18 cellular contexts compared by ENCODE assay signal in the genomic region with DNA sequence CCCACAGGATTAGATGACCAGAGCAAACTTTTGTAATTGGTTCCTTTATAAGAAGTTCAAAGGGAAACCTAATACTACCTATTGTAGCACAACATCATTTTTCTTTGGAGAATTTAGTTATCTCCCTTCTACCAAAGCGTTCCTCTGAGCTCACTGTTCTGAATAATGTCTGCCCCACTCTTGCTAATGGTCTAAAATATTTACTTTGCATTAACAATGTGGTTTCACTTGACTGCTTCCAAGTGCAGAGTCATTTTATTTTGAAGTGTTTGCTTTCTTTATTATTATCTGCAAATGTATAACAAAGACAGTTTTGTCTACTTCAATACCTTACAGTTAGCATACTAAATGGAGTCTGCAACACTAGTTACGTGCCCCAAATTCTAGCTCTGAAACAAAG. TPM values are rescaled to one million over a fixed set of nuclear protein-coding genes. Genes with fewer than 3 reads are reported as not detected.
DNase-seq lines count a peak whose midpoint lies in the region; FAIRE-seq and TF ChIP-seq lines count a peak whose summit lies in the region.
"Had no signal": no experiment of that assay in that cellular context is flagged by ENCODE, and none has a peak within 500 bp of the region (broad histone marks: within the 10 kb centered on the region; RNA-seq: fewer than 3 reads in every experiment).

No MANE protein-coding gene starts in this region.

- no peak for TF ChIP-seq POLR2A in H54 (IDR thresholded peaks at IDR 0.05; ENCODE audit: low read depth, low read length)

- no peak overlapping the region for H3K4me3 ChIP-seq in astrocyte of the cerebellum (ENCODE audit: low read depth, low read length)

- TF ChIP-seq CTCF in astrocyte of the cerebellum (IDR thresholded peaks at IDR 0.05; ENCODE audit: low read depth, low read length, missing control alignments) (no peak), type B pancreatic cell (conservative IDR thresholded peaks at IDR 0.05) (no peak)

- H3K27ac Mint-ChIP-seq in type B pancreatic cell: peak overlapping the region; percentile 52
- H3K27ac Mint-ChIP-seq: activated CD8-positive, alpha-beta T cell treated with anti-CD3 and anti-CD28 coated beads for 36 hours; CD8-positive, alpha-beta T cell; effector memory CD8-positive, alpha-beta T cell; immature natural killer cell had no signal

- H3K4me3 Mint-ChIP-seq in type B pancreatic cell: peak overlapping the region; percentile 16
- H3K4me3 Mint-ChIP-seq: activated CD8-positive, alpha-beta T cell treated with anti-CD3 and anti-CD28 coated beads for 36 hours; brain; CD8-positive, alpha-beta T cell; effector memory CD8-positive, alpha-beta T cell; immature natural killer cell had no signal

- H3K4me1 Mint-ChIP-seq in type B pancreatic cell (ENCODE audit: unreplicated experiment): peaks cover 46% of the 10 kb centered on the region
- H3K4me1 Mint-ChIP-seq: immature natural killer cell had no signal

- in situ Hi-C loops in astrocyte of the cerebellum (cut with HindIII; ENCODE audit: low sequenced_read_pairs): no loop called here

- peaks cover 10% of the 10 kb centered on the region for H3K27me3 Mint-ChIP-seq in type B pancreatic cell
- H3K27me3 Mint-ChIP-seq: brain had no signal

- FAIRE-seq in H54 (lab: Jason Lieb, UNC): no peak
- FAIRE-seq: frontal cortex, H1 had no signal

- DNase-seq in NCI-H1092 treated with DMSO at 0.1 percent for 48 hours (lab: John Stamatoyannopoulos, UW) (peak; percentile 50), NCI-H1092 (lab: John Stamatoyannopoulos, UW) (no peak), NCI-H2196 (lab: John Stamatoyannopoulos, UW; ENCODE audit: unreplicated experiment) (peak; percentile 49), astrocyte of the cerebellum (ENCODE audit: low read depth) (peak; percentile 34), type B pancreatic cell (ENCODE audit: extremely low spot score, unreplicated experiment) (no peak), H54 (ENCODE audit: insufficient read length, low spot score) (no peak), globus pallidus (ENCODE audit: low spot score) (no peak)
- no peak for DNase-seq in NK-92 treated with Interleukin-12 subunit alpha and Interleukin-12 subunit beta, amount 100 ng/mL, for 24 hours (lab: John Stamatoyannopoulos, UW)
- DNase-seq: activated CD8-positive, alpha-beta T cell treated with anti-CD3 and anti-CD28 coated beads for 36 hours; CD8-positive, alpha-beta T cell; effector memory CD8-positive, alpha-beta T cell; immature natural killer cell; posterior cingulate gyrus; SK-N-SH; stimulated activated CD4-positive, alpha-beta T cell treated with anti-CD3 and anti-CD28 coated beads, Interleukin-12 subunit alpha, Interleukin-12 subunit beta, amount 100 ng/mL, for 4 hours had no signal

- no peaks in the 10 kb centered on the region for H3K9me3 Mint-ChIP-seq in type B pancreatic cell
- H3K9me3 Mint-ChIP-seq: activated CD8-positive, alpha-beta T cell treated with anti-CD3 and anti-CD28 coated beads for 36 hours; brain; CD8-positive, alpha-beta T cell; effector memory CD8-positive, alpha-beta T cell; immature natural killer cell had no signal

- no peaks in the 10 kb centered on the region for H3K36me3 Mint-ChIP-seq in type B pancreatic cell
- H3K36me3 Mint-ChIP-seq: brain; CD8-positive, alpha-beta T cell; immature natural killer cell had no signal

RNA-seq across cellular contexts. Expression of a gene that starts 15.0 kb away (rescaled TPM):
- total RNA-seq in type B pancreatic cell (ENCODE audit: low replicate concordance): 0.27 and 0.31 TPM in 2 replicates
- total RNA-seq: activated CD8-positive, alpha-beta T cell treated with anti-CD3 and anti-CD28 coated beads for 36 hours; CD8-positive, alpha-beta T cell; H1 had no signal

RNA-seq across cellular contexts. Expression of a gene that starts 19.0 kb away (rescaled TPM):
- 0.10 and 0.46 TPM in 2 replicates for total RNA-seq in type B pancreatic cell (ENCODE audit: low replicate concordance)
- total RNA-seq: activated CD8-positive, alpha-beta T cell treated with anti-CD3 and anti-CD28 coated beads for 36 hours; CD8-positive, alpha-beta T cell had no signal

RNA-seq across cellular contexts. Expression of a gene that starts 23.1 kb away (rescaled TPM):
- total RNA-seq in type B pancreatic cell (ENCODE audit: low replicate concordance): not detected in 2 replicates
- total RNA-seq: activated CD8-positive, alpha-beta T cell treated with anti-CD3 and anti-CD28 coated beads for 36 hours; CD8-positive, alpha-beta T cell; frontal cortex; H1 had no signal

RNA-seq across cellular contexts. Expression of a gene that starts 40.9 kb away (rescaled TPM):
- 37.2 and 40.0 TPM in 2 replicates for total RNA-seq in type B pancreatic cell (ENCODE audit: low replicate concordance)

Comparison
In these comparisons a context has a peak if more than half of its experiments do, and no peak if none do; other contexts are left out.
1. DNase-seq: peak in NCI-H1092 treated with DMSO at 0.1 percent for 48 hours (single experiment), NCI-H2196 (single experiment) and astrocyte of the cerebellum (single experiment); none in NCI-H1092 (single experiment), type B pancreatic cell (single experiment), NK-92 treated with Interleukin-12 subunit alpha and Interleukin-12 subunit beta, amount 100 ng/mL, for 24 hours (single experiment), H54 (single experiment) and globus pallidus (single experiment).